1 cellular context compared by ENCODE assay signal in the genomic region with DNA sequence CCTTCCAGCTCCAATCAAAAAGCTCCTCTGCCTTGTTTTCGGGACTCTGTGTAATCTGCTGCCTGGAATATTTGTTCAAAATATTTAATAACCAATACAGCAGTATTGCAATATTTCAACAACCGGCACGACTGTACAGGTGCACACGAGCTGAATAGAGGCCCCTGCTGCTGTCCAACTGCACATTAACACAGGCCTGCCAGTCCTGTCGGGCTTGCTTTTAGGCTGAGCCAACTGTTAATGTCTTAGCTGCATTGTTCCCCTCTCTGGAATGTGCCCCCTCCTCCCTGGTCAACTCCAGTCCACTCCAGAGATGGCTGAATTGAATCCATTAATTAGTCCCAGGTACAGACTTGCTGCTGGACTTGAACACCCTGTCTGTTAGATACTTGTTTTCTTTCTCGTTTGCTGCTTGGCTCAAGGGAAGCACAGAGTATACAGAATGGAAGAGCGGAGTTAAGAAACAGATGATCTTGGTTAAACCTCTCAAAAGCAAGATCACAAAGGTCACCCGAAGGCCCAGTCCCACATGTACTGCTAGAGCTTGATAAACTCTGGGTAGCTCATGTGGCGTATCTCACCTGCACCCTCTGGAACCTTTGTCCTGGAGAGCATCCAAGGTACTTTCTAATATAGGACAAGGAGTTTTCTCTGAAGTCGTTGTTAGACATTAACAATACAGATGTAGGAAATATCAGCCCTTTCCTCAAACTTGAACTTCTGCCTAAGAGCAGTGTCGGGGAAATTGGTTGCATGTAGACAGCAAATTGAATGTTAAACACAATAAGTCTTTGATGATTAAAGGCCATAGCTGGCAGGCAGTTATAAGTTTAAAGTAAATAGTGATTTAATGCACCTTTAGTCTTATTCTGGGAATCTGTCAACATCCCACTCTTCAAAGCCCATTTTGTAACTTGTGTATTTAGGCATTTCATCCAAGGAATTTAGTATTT.
TF ChIP-seq lines count a peak whose summit lies in the region.

No MANE protein-coding gene starts in this region.

TF ChIP-seq in HepG2, 621 proteins besides CTCF, POLR2A, EP300 and RAD21 (continued from another document and continues in another):
- TF ChIP-seq, protein P1, sequence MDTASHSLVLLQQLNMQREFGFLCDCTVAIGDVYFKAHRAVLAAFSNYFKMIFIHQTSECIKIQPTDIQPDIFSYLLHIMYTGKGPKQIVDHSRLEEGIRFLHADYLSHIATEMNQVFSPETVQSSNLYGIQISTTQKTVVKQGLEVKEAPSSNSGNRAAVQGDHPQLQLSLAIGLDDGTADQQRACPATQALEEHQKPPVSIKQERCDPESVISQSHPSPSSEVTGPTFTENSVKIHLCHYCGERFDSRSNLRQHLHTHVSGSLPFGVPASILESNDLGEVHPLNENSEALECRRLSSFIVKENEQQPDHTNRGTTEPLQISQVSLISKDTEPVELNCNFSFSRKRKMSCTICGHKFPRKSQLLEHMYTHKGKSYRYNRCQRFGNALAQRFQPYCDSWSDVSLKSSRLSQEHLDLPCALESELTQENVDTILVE (CRISPR knock-in tag; IDR thresholded peaks at IDR 0.05) = no peak
- TF ChIP-seq ZNF232 (CRISPR knock-in tag; IDR thresholded peaks at IDR 0.05; ENCODE audit: borderline replicate concordance) = no peak; the same call in 1 of the 2 replicates
- 0 out of 2 replicates have a peak, but pooled peaks have one; percentile 30 for TF ChIP-seq TMF1 (CRISPR knock-in tag; IDR thresholded peaks at IDR 0.05; ENCODE audit: low read depth)
- TF ChIP-seq ZNF331 (CRISPR knock-in tag; IDR thresholded peaks at IDR 0.05) = peak; percentile 57
- peak; percentile 89; the same call in 1 of the 2 replicates for TF ChIP-seq GATA4 (IDR thresholded peaks at IDR 0.05; ENCODE audit: borderline replicate concordance, low read depth)
- peak; percentile 70 for TF ChIP-seq CEBPG (CRISPR knock-in tag; IDR thresholded peaks at IDR 0.05)
- TF ChIP-seq, protein P2, sequence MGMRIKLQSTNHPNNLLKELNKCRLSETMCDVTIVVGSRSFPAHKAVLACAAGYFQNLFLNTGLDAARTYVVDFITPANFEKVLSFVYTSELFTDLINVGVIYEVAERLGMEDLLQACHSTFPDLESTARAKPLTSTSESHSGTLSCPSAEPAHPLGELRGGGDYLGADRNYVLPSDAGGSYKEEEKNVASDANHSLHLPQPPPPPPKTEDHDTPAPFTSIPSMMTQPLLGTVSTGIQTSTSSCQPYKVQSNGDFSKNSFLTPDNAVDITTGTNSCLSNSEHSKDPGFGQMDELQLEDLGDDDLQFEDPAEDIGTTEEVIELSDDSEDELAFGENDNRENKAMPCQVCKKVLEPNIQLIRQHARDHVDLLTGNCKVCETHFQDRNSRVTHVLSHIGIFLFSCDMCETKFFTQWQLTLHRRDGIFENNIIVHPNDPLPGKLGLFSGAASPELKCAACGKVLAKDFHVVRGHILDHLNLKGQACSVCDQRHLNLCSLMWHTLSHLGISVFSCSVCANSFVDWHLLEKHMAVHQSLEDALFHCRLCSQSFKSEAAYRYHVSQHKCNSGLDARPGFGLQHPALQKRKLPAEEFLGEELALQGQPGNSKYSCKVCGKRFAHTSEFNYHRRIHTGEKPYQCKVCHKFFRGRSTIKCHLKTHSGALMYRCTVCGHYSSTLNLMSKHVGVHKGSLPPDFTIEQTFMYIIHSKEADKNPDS (CRISPR knock-in tag; IDR thresholded peaks at IDR 0.05) = no peak; the same call in 1 of the 2 replicates
- TF ChIP-seq, protein P3, sequence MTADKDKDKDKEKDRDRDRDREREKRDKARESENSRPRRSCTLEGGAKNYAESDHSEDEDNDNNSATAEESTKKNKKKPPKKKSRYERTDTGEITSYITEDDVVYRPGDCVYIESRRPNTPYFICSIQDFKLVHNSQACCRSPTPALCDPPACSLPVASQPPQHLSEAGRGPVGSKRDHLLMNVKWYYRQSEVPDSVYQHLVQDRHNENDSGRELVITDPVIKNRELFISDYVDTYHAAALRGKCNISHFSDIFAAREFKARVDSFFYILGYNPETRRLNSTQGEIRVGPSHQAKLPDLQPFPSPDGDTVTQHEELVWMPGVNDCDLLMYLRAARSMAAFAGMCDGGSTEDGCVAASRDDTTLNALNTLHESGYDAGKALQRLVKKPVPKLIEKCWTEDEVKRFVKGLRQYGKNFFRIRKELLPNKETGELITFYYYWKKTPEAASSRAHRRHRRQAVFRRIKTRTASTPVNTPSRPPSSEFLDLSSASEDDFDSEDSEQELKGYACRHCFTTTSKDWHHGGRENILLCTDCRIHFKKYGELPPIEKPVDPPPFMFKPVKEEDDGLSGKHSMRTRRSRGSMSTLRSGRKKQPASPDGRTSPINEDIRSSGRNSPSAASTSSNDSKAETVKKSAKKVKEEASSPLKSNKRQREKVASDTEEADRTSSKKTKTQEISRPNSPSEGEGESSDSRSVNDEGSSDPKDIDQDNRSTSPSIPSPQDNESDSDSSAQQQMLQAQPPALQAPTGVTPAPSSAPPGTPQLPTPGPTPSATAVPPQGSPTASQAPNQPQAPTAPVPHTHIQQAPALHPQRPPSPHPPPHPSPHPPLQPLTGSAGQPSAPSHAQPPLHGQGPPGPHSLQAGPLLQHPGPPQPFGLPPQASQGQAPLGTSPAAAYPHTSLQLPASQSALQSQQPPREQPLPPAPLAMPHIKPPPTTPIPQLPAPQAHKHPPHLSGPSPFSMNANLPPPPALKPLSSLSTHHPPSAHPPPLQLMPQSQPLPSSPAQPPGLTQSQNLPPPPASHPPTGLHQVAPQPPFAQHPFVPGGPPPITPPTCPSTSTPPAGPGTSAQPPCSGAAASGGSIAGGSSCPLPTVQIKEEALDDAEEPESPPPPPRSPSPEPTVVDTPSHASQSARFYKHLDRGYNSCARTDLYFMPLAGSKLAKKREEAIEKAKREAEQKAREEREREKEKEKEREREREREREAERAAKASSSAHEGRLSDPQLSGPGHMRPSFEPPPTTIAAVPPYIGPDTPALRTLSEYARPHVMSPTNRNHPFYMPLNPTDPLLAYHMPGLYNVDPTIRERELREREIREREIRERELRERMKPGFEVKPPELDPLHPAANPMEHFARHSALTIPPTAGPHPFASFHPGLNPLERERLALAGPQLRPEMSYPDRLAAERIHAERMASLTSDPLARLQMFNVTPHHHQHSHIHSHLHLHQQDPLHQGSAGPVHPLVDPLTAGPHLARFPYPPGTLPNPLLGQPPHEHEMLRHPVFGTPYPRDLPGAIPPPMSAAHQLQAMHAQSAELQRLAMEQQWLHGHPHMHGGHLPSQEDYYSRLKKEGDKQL (CRISPR knock-in tag; IDR thresholded peaks at IDR 0.05; ENCODE audit: low read depth) = peak; percentile 80
- peak; percentile 78 for TF ChIP-seq MXD4 (CRISPR knock-in tag; IDR thresholded peaks at IDR 0.05)
- TF ChIP-seq, protein P4, sequence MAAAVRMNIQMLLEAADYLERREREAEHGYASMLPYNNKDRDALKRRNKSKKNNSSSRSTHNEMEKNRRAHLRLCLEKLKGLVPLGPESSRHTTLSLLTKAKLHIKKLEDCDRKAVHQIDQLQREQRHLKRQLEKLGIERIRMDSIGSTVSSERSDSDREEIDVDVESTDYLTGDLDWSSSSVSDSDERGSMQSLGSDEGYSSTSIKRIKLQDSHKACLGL (CRISPR knock-in tag; IDR thresholded peaks at IDR 0.05) = no peak
- TF ChIP-seq, protein P5, sequence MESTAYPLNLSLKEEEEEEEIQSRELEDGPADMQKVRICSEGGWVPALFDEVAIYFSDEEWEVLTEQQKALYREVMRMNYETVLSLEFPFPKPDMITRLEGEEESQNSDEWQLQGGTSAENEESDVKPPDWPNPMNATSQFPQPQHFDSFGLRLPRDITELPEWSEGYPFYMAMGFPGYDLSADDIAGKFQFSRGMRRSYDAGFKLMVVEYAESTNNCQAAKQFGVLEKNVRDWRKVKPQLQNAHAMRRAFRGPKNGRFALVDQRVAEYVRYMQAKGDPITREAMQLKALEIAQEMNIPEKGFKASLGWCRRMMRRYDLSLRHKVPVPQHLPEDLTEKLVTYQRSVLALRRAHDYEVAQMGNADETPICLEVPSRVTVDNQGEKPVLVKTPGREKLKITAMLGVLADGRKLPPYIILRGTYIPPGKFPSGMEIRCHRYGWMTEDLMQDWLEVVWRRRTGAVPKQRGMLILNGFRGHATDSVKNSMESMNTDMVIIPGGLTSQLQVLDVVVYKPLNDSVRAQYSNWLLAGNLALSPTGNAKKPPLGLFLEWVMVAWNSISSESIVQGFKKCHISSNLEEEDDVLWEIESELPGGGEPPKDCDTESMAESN (CRISPR knock-in tag; conservative IDR thresholded peaks at IDR 0.05) = 0 out of 2 replicates have a peak, but pooled peaks have one; percentile 48
- peak; percentile 76 for TF ChIP-seq HDAC2 (CRISPR knock-in tag; IDR thresholded peaks at IDR 0.05)
- no peak; the same call in 1 of the 2 replicates for TF ChIP-seq RELA (CRISPR knock-in tag; IDR thresholded peaks at IDR 0.05)
- no peak for TF ChIP-seq ZBTB20 (CRISPR knock-in tag; IDR thresholded peaks at IDR 0.05; ENCODE audit: borderline replicate concordance, low read depth)
- no peak for TF ChIP-seq ATF7-NPFF (CRISPR knock-in tag; IDR thresholded peaks at IDR 0.05; ENCODE audit: low read depth)
- TF ChIP-seq MIXL1 (CRISPR knock-in tag; IDR thresholded peaks at IDR 0.05) = peak; percentile 80
- no peak for TF ChIP-seq HOXA7 (CRISPR knock-in tag; IDR thresholded peaks at IDR 0.05)
- TF ChIP-seq, protein P6, sequence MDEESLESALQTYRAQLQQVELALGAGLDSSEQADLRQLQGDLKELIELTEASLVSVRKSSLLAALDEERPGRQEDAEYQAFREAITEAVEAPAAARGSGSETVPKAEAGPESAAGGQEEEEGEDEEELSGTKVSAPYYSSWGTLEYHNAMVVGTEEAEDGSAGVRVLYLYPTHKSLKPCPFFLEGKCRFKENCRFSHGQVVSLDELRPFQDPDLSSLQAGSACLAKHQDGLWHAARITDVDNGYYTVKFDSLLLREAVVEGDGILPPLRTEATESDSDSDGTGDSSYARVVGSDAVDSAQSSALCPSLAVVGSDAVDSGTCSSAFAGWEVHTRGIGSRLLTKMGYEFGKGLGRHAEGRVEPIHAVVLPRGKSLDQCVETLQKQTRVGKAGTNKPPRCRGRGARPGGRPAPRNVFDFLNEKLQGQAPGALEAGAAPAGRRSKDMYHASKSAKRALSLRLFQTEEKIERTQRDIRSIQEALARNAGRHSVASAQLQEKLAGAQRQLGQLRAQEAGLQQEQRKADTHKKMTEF (CRISPR knock-in tag; IDR thresholded peaks at IDR 0.05) = peak; percentile 86
- TF ChIP-seq MIER2 (CRISPR knock-in tag; IDR thresholded peaks at IDR 0.05) = peak; percentile 12; the same call in 1 of the 2 replicates
- TF ChIP-seq KDM5A (IDR thresholded peaks at IDR 0.05; ENCODE audit: borderline replicate concordance, low read length) = no peak
- TF ChIP-seq SP5 (CRISPR knock-in tag; IDR thresholded peaks at IDR 0.05; ENCODE audit: borderline replicate concordance, low read depth) = peak; percentile 57; the same call in 1 of the 2 replicates
- TF ChIP-seq, protein P7, sequence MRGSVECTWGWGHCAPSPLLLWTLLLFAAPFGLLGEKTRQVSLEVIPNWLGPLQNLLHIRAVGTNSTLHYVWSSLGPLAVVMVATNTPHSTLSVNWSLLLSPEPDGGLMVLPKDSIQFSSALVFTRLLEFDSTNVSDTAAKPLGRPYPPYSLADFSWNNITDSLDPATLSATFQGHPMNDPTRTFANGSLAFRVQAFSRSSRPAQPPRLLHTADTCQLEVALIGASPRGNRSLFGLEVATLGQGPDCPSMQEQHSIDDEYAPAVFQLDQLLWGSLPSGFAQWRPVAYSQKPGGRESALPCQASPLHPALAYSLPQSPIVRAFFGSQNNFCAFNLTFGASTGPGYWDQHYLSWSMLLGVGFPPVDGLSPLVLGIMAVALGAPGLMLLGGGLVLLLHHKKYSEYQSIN (CRISPR knock-in tag; IDR thresholded peaks at IDR 0.05; ENCODE audit: borderline replicate concordance) = no peak
- no peak for TF ChIP-seq ZNF431 (CRISPR knock-in tag; IDR thresholded peaks at IDR 0.05; ENCODE audit: borderline replicate concordance, low read depth)
- peak; percentile 33 for TF ChIP-seq YY1 (IDR thresholded peaks at IDR 0.05; ENCODE audit: insufficient read depth, insufficient replicate concordance, low read depth, low read length)
- TF ChIP-seq, protein P8, sequence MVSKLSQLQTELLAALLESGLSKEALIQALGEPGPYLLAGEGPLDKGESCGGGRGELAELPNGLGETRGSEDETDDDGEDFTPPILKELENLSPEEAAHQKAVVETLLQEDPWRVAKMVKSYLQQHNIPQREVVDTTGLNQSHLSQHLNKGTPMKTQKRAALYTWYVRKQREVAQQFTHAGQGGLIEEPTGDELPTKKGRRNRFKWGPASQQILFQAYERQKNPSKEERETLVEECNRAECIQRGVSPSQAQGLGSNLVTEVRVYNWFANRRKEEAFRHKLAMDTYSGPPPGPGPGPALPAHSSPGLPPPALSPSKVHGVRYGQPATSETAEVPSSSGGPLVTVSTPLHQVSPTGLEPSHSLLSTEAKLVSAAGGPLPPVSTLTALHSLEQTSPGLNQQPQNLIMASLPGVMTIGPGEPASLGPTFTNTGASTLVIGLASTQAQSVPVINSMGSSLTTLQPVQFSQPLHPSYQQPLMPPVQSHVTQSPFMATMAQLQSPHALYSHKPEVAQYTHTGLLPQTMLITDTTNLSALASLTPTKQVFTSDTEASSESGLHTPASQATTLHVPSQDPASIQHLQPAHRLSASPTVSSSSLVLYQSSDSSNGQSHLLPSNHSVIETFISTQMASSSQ (IDR thresholded peaks at IDR 0.05; ENCODE audit: low read depth) = peak; percentile 59; the same call in 1 of the 2 replicates
- TF ChIP-seq, protein P8 (CRISPR knock-in tag; IDR thresholded peaks at IDR 0.05; ENCODE audit: borderline replicate concordance) = peak; percentile 71; the same call in 1 of the 2 replicates
- TF ChIP-seq WIZ (CRISPR knock-in tag; IDR thresholded peaks at IDR 0.05) = 0 out of 2 replicates have a peak, but pooled peaks have one; percentile 44
- TF ChIP-seq TBX3 (IDR thresholded peaks at IDR 0.05; ENCODE audit: borderline replicate concordance) = peak; percentile 91
- no peak for TF ChIP-seq ZNF850 (CRISPR knock-in tag; conservative IDR thresholded peaks at IDR 0.05)
- no peak for TF ChIP-seq ZNF430 (CRISPR knock-in tag; IDR thresholded peaks at IDR 0.05)
- peak; percentile 72; the same call in 1 of the 2 replicates for TF ChIP-seq RXRA (CRISPR knock-in tag; IDR thresholded peaks at IDR 0.05)
